In genomic region chr1:216071227-216071626, GRCh38 we compare ENCODE assay signal across 20 cellular contexts.
"Had no signal": no experiment of that assay in that cellular context is flagged by ENCODE, and none has a peak within 500 bp of the region (broad histone marks: within the 10 kb centered on the region; RNA-seq: fewer than 3 reads in every experiment).

No MANE protein-coding gene starts in this region.

- H3K4me1 ChIP-seq: colonic mucosa, foreskin keratinocyte, parathyroid adenoma, prostate gland, right lobe of liver, spleen, testis, upper lobe of right lung had no signal

- H3K27me3 ChIP-seq: colonic mucosa, right lobe of liver, spleen, testis, tibial nerve, upper lobe of right lung had no signal

- H3K27ac ChIP-seq: colonic mucosa, foreskin keratinocyte, parathyroid adenoma, prostate gland, right lobe of liver, spleen, testis, tibial nerve, upper lobe of right lung had no signal

- H3K4me3 ChIP-seq: colonic mucosa, prostate gland, right lobe of liver, spleen, testis, tibial nerve, upper lobe of right lung had no signal

- H3K36me3 ChIP-seq: colonic mucosa, prostate gland, right lobe of liver, spleen, tibial nerve, upper lobe of right lung had no signal

- H3K79me2 ChIP-seq: parathyroid adenoma had no signal

- H3K9ac ChIP-seq: parathyroid adenoma had no signal

- DNase-seq: colonic mucosa; dermis blood vessel endothelial cell; erythroblast; foreskin keratinocyte; kidney; left cardiac atrium; mesendoderm; naive thymus-derived CD4-positive, alpha-beta T cell; right lobe of liver; spleen; stimulated activated CD4-positive, alpha-beta T cell treated with anti-CD3 and anti-CD28 coated beads, Interleukin-15, amount 100 ng/mL, for 24 hours; stimulated activated CD4-positive, alpha-beta T cell treated with anti-CD3 and anti-CD28 coated beads, Interleukin-1b, Interleukin-23, amount 100 ng/mL, for 48 hours; stimulated activated CD4-positive, alpha-beta T cell treated with anti-CD3 and anti-CD28 coated beads, Interleukin-4, amount 100 ng/mL, for 4 hours; stimulated activated naive B cell treated with anti-CD40 and anti-IgM and Interleukin-4, amounts not matched to agents 10 μg/mL and 1 μg/mL and 100 μg/mL, for 72 hours; stimulated activated naive CD8-positive, alpha-beta T cell treated with anti-CD3 and anti-CD28 coated beads, Interleukin-15, amount 100 ng/mL, for 72 hours; testis; upper lobe of right lung had no signal

- H3K9me3 ChIP-seq: colonic mucosa, prostate gland, right lobe of liver, spleen, testis, tibial nerve, upper lobe of right lung had no signal

- H2AFZ ChIP-seq: parathyroid adenoma had no signal

- ATAC-seq: foreskin keratinocyte; left cardiac atrium; naive thymus-derived CD4-positive, alpha-beta T cell; right lobe of liver; stimulated activated naive B cell treated with anti-CD40 and anti-IgM and Interleukin-4, amounts not matched to agents 10 μg/mL and 1 μg/mL and 100 μg/mL, for 72 hours; stimulated activated naive CD8-positive, alpha-beta T cell treated with anti-CD3 and anti-CD28 coated beads, Interleukin-15, amount 100 ng/mL, for 72 hours; upper lobe of right lung had no signal
